In genomic region chr7:94418851-94419250, GRCh38 we compare ENCODE assay signal across 31 cellular contexts. TPM values are rescaled to one million over a fixed set of nuclear protein-coding genes. Genes with fewer than 3 reads are reported as not detected.
DNase-seq lines count a peak whose midpoint lies in the region; TF ChIP-seq lines count a peak whose summit lies in the region.
"Had no signal": no experiment of that assay in that cellular context is flagged by ENCODE, and none has a peak within 500 bp of the region (broad histone marks: within the 10 kb centered on the region; RNA-seq: fewer than 3 reads in every experiment).

No MANE protein-coding gene starts in this region.

- H4K20me1 ChIP-seq in osteoblast (ENCODE audit: insufficient read depth, low read length) = peaks cover 73% of the 10 kb centered on the region
- H4K20me1 ChIP-seq: BLaER1 had no signal

- POLR2A ChIA-PET in AG04450 (lab: Yijun Ruan, JAX) = interaction anchor here (0.9 to 4.1 kb wide), 2 partner anchors 8 to 9 kb away, joined by 3 to 15 read pairs; no protein-coding TSS in a partner anchor

- H3K4me2 ChIP-seq in osteoblast (ENCODE audit: insufficient read depth, low read length) = no peak overlapping the region
- H3K4me2 ChIP-seq: BLaER1 had no signal

- H3K36me3 ChIP-seq in SJCRH30 (no peaks in the 10 kb centered on the region), esophagus squamous epithelium (peaks cover 0 to 49% (median 0%) of the 10 kb centered on the region in 3 donors), osteoblast (ENCODE audit: insufficient read depth, low read length) (peaks cover 100% of the 10 kb centered on the region)
- H3K36me3 ChIP-seq: BLaER1, neutrophil had no signal

- peak overlapping the region; percentile 34 for H3K27ac ChIP-seq in AG04450 (ENCODE audit: low read depth, low read length)
- peak overlapping the region; percentile 47; the same call in 1 of the 2 replicates for H3K27ac ChIP-seq in SJCRH30
- H3K27ac ChIP-seq in esophagus squamous epithelium = peak overlapping the region in 3 of 4 donors; percentile 27 to 49 (median 47)
- peak overlapping the region; percentile 65 for H3K27ac ChIP-seq in osteoblast (ENCODE audit: low read depth, low read length)
- H3K27ac ChIP-seq: BLaER1, epithelial cell of prostate, neutrophil, RWPE1, VCaP had no signal

- WGBS in esophagus squamous epithelium, 2 donors = 42 to 47% methylated on average over 5 of the region's 5 CpGs

- DNase-seq in AG04450 (ENCODE audit: low read depth, low spot score) = no peak
- peak in 1 of 2 experiments; percentile 42 for DNase-seq in SJCRH30
- no peak for DNase-seq in esophagus squamous epithelium (lab: John Stamatoyannopoulos, UW)
- DNase-seq in osteoblast (ENCODE audit: insufficient read length, low spot score, missing footprints) = no peak
- no peak for DNase-seq in activated T-cell treated with anti-CD3 and anti-CD28 coated beads for 4 hours
- DNase-seq in pons (ENCODE audit: low spot score) = no peak
- no peak for DNase-seq in DMS153 (lab: John Stamatoyannopoulos, UW)
- DNase-seq in SHP77 treated with DMSO at 0.1 percent for 48 hours (lab: John Stamatoyannopoulos, UW) = no peak
- DNase-seq: activated CD4-positive, alpha-beta T cell treated with anti-CD3 and anti-CD28 coated beads for 48 hours; activated CD8-positive, alpha-beta memory T cell treated with anti-CD3 and anti-CD28 coated beads for 24 hours; activated gamma-delta T cell treated with Interleukin-2 at 50 U/mL for 16 hours; activated naive CD8-positive, alpha-beta T cell treated with anti-CD3 and anti-CD28 coated beads, Interleukin-2, amount 50 U/mL, for 24 hours; activated T-cell treated with anti-CD3 and anti-CD28 coated beads, Interleukin-2, amount 50 U/mL, for 1 hour; DMS79; effector CD8-positive, alpha-beta T cell; foreskin melanocyte; H7; hippocampal formation; left colon; NCI-H1092; NCI-H2029; NCI-H226; stimulated activated naive CD8-positive, alpha-beta T cell treated with anti-CD3 and anti-CD28 coated beads, Interleukin-15, Interleukin-2, amounts not matched to agents 100 U/mL and 50 U/mL, for 24 hours; SW 1271; T-helper 9 cell had no signal

- no peak overlapping the region for H2AFZ ChIP-seq in osteoblast (ENCODE audit: low read length)

- CTCF ChIA-PET in AG04450 (lab: Charles Lee) = interaction anchor here (1.1 kb wide), 1 partner anchor 123 kb away, joined by 5 read pairs; no protein-coding TSS in a partner anchor

- H3K4me1 ChIP-seq in SJCRH30 (peaks cover 51% of the 10 kb centered on the region), esophagus squamous epithelium (peaks cover 0 to 3% (median 0%) of the 10 kb centered on the region in 3 donors), osteoblast (ENCODE audit: insufficient read depth, low read length) (peaks cover 89% of the 10 kb centered on the region)
- H3K4me1 ChIP-seq: BLaER1 had no signal

- TF ChIP-seq CTCF in AG04450 (IDR thresholded peaks at IDR 0.05; ENCODE audit: low read depth, low read length) = no peak
- TF ChIP-seq CTCF in esophagus squamous epithelium (IDR thresholded peaks at IDR 0.05) = no peak
- TF ChIP-seq CTCF in osteoblast (IDR thresholded peaks at IDR 0.05; ENCODE audit: extremely low read depth, low read depth, low read length) = no peak

- TF ChIP-seq POLR2A in esophagus squamous epithelium (IDR thresholded peaks at IDR 0.05) = no peak

- peaks cover 22% of the 10 kb centered on the region for H3K79me2 ChIP-seq in osteoblast (ENCODE audit: insufficient read depth, low read length)

- no peak overlapping the region for H3K4me3 ChIP-seq in AG04450 (ENCODE audit: low read depth, low read length)
- no peak overlapping the region for H3K4me3 ChIP-seq in SJCRH30
- no peak overlapping the region for H3K4me3 ChIP-seq in esophagus squamous epithelium
- H3K4me3 ChIP-seq in osteoblast (ENCODE audit: insufficient read depth, low read length) = no peak overlapping the region
- H3K4me3 ChIP-seq: BLaER1 had no signal

- intact Hi-C loops in esophagus squamous epithelium (cut with DNase I) = no loop called here

- no peaks in the 10 kb centered on the region for H3K9me3 ChIP-seq in AG04450 (ENCODE audit: control insufficient read depth, insufficient read depth, low read length)
- no peaks in the 10 kb centered on the region for H3K9me3 ChIP-seq in SJCRH30 (replicated peaks)
- H3K9me3 ChIP-seq in esophagus squamous epithelium = no peaks in the 10 kb centered on the region
- no peaks in the 10 kb centered on the region for H3K9me3 ChIP-seq in osteoblast (ENCODE audit: low read depth, low read length)
- H3K9me3 ChIP-seq: BLaER1, neutrophil had no signal

- H3K27me3 ChIP-seq in AG04450 (ENCODE audit: control insufficient read depth, insufficient read depth, low read length) = no peaks in the 10 kb centered on the region
- H3K27me3 ChIP-seq in SJCRH30 = no peaks in the 10 kb centered on the region
- H3K27me3 ChIP-seq in esophagus squamous epithelium = no peaks in the 10 kb centered on the region
- no peaks in the 10 kb centered on the region for H3K27me3 ChIP-seq in osteoblast (ENCODE audit: insufficient read depth, low read length)
- H3K27me3 ChIP-seq: BLaER1, neutrophil had no signal

RNA-seq across cellular contexts. Expression of gene COL1A2, which starts 24.2 kb away (rescaled TPM):
- 4,545 and 4,815 TPM in 2 replicates for polyA plus RNA-seq in AG04450 (2011; rRNA removed)
- 1,782 and 1,823 TPM in 2 replicates for polyA minus RNA-seq in AG04450 (2011; rRNA and poly(A)+ RNA removed)
- total RNA-seq in SJCRH30 (2014; rRNA removed; shearing (Covaris generic)) = 0.12 and 0.20 TPM in 2 replicates
- total RNA-seq in esophagus squamous epithelium = 100 to 1,000 TPM in 1 of 4 donors, 10 to 100 TPM in 3; 18.8 to 129 (median 44.3) TPM
- 8,305 and 11,912 TPM in 2 replicates for total RNA-seq in osteoblast
- total RNA-seq: OCI-LY7 had no signal

Comparison
In these comparisons a context has a peak if more than half of its experiments do, and no peak if none do; other contexts are left out.
1. RNA of gene COL1A2, which starts 24.2 kb away (total RNA-seq): 8,305 to 11,912 TPM in osteoblast; 18.8 to 129 TPM in esophagus squamous epithelium and 0.12 to 0.20 TPM in SJCRH30; every median in the first group is over 10 times any median in the second.
2. Peak in every context shown above with its lines, with median percentiles within 50 percentile points of each other: H3K27ac ChIP-seq.